8 cellular contexts compared by ENCODE assay signal in the genomic region with DNA sequence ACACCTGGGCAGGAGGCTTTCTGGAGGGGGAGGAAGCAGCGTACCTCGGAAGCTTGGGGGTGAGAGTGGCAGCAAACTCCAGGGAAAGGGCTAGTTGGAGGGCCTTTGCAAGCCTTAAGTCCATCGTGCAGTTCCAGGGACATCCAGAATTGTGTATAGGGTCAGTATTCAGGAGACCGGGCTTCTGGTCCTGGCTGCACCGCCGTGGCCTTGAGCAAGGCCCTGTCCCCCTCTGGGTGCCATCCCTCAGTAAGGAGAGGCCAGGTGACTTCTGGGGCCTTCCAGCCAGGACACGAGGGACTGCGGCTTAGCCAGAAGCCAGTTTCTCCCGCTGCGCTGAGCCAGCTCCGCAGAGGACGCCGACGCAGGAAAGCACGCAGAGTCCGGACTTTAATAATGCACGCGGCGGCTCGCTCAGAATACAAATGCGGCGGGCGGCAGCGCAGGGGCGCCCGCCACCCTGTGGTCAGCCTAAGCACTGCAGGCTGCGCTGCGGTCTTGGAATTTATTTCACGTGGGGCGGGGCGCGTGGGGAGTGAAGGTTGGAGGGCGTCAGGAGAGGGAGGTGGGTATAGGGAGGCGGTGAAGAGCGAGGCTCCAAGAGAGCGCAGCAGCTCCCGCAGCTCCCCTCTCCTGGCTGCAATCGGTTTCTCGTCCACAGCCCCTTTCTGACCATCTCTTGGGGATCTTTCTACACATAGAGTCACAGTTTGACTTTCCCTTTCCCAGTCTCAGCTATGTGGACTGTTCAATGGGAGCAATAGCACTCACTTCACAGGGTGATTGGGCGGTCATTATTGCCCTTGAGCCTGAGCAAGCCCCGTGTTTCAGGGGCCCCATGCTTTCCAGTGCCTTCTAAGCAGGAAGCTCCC.
DNase-seq lines count a peak whose midpoint lies in the region; ATAC-seq and TF ChIP-seq lines count a peak whose summit lies in the region.

No MANE protein-coding gene starts in this region.

- H3K4me3 ChIP-seq in HUES6 (ENCODE audit: low read depth, low read length), result peak overlapping the region; percentile 50
- H3K4me3 ChIP-seq in parathyroid adenoma (ENCODE audit: low read depth, low read length), result no peak overlapping the region

- H3K9me3 Mint-ChIP-seq in type B pancreatic cell, result no peaks in the 10 kb centered on the region

- H3K27ac Mint-ChIP-seq in type B pancreatic cell, result no peak overlapping the region

- DNase-seq in DMS53 (lab: John Stamatoyannopoulos, UW) (peak; percentile 85), RWPE1 (ENCODE audit: low spot score) (peak; percentile 59), glomerular visceral epithelial cell (ENCODE audit: extremely low spot score) (peak; percentile 51), type B pancreatic cell (ENCODE audit: extremely low spot score, unreplicated experiment) (peak; percentile 81)
- DNase-seq in activated naive CD4-positive, alpha-beta T cell treated with Interleukin-2 at 50 U/mL for 16 hours, result peak; percentile 60

- H3K36me3 Mint-ChIP-seq in type B pancreatic cell, result no peaks in the 10 kb centered on the region

- CTCF ChIA-PET in RWPE1 (lab: Yijun Ruan, JAX), result interaction anchor here (0.5 to 4.9 kb wide), 16 partner anchors 13 to 1734 kb away, joined by 3 to 49 read pairs (median 3); no protein-coding TSS in a partner anchor

- H3K79me2 ChIP-seq in parathyroid adenoma, result no peaks in the 10 kb centered on the region

- H3K36me3 ChIP-seq in HUES6 (ENCODE audit: control insufficient read depth, insufficient read depth, low read length), result no peaks in the 10 kb centered on the region
- H3K36me3 ChIP-seq in parathyroid adenoma (ENCODE audit: control insufficient read depth, insufficient read depth, low read length), result no peaks in the 10 kb centered on the region

- H3K27me3 Mint-ChIP-seq in type B pancreatic cell, result peaks cover 19% of the 10 kb centered on the region

- peak overlapping the region; percentile 44 for H3K4me2 ChIP-seq in parathyroid adenoma (ENCODE audit: low read length)

- H3K4me3 Mint-ChIP-seq in type B pancreatic cell, result peak overlapping the region; percentile 64

- TF ChIP-seq CTCF in RWPE1 (conservative IDR thresholded peaks at IDR 0.05; ENCODE audit: low read depth) (peak; percentile 88), parathyroid adenoma (IDR thresholded peaks at IDR 0.05) (peak; percentile 86), type B pancreatic cell (conservative IDR thresholded peaks at IDR 0.05) (peak; percentile 88)

- H3K9me3 ChIP-seq in HUES6 (ENCODE audit: control insufficient read depth, insufficient read depth, low read depth, low read length) (no peaks in the 10 kb centered on the region), parathyroid adenoma (ENCODE audit: control insufficient read depth, low read length) (no peaks in the 10 kb centered on the region)

- peak overlapping the region; percentile 82 for H2AFZ ChIP-seq in parathyroid adenoma

- peaks cover 47% of the 10 kb centered on the region for H3K27me3 ChIP-seq in HUES6 (ENCODE audit: control insufficient read depth, insufficient read depth, low read length)
- H3K27me3 ChIP-seq in parathyroid adenoma (ENCODE audit: control insufficient read depth, insufficient read depth, low read length), result no peaks in the 10 kb centered on the region

- POLR2A ChIA-PET in RWPE1 (lab: Yijun Ruan, JAX; ENCODE audit: low non-redundant PET), result no interaction called here

- H3K4me1 ChIP-seq in HUES6 (ENCODE audit: control insufficient read depth, insufficient read depth, low read length) (peaks cover 11% of the 10 kb centered on the region; the same call in 1 of the 2 replicates), parathyroid adenoma (no peaks in the 10 kb centered on the region)

- ATAC-seq in GM21447 (IDR thresholded peaks at IDR 0.05; ENCODE audit: unreplicated experiment), result peak; percentile 91

- H3K27ac ChIP-seq in HUES6 (ENCODE audit: low read depth, low read length) (no peak overlapping the region), RWPE1 (no peak overlapping the region), parathyroid adenoma (no peak overlapping the region)

- no peaks in the 10 kb centered on the region for H3K4me1 Mint-ChIP-seq in type B pancreatic cell (ENCODE audit: unreplicated experiment)

- peak overlapping the region; percentile 49 for H3K9ac ChIP-seq in HUES6 (ENCODE audit: low read length)
- H3K9ac ChIP-seq in parathyroid adenoma, result no peak overlapping the region
